ENCODE assay signal across 2 cellular contexts in genomic region chr21:17467392-17467791, GRCh38.
A peak's percentile ranks its signal among the peaks of the same experiment; 100 is the strongest.
TF ChIP-seq lines count a peak whose summit lies in the region.

No MANE protein-coding gene starts in this region.

TF ChIP-seq in H1, 55 proteins besides CTCF, POLR2A, EP300 and RAD21:
- TF ChIP-seq CHD1 (IDR thresholded peaks at IDR 0.05; ENCODE audit: low read depth, low read length) (no peak), CHD7 (IDR thresholded peaks at IDR 0.05; ENCODE audit: insufficient replicate concordance, low read length) (peak; percentile 73)

TF ChIP-seq in liver, 16 proteins besides CTCF, POLR2A, EP300 and RAD21:
- TF ChIP-seq GABPA (IDR thresholded peaks at IDR 0.05 in 1 of 2, conservative IDR thresholded peaks at IDR 0.05 in 1 of 2) = peak in 1 of 2 donors; percentile 17
- TF ChIP-seq ATF3 (IDR thresholded peaks at IDR 0.05) = no peak
- no peak for TF ChIP-seq REST (IDR thresholded peaks at IDR 0.05)
- no peak for TF ChIP-seq EGR1 (IDR thresholded peaks at IDR 0.05; ENCODE audit: low read depth in 2 of 2)
- peak in 1 of 2 donors; percentile 34 for TF ChIP-seq RXRA (IDR thresholded peaks at IDR 0.05)
- TF ChIP-seq HNF4A (conservative IDR thresholded peaks at IDR 0.05) = peak; percentile 45 to 53
- TF ChIP-seq HNF4G (IDR thresholded peaks at IDR 0.05) = no peak
- peak; percentile 28 for TF ChIP-seq SP1 (IDR thresholded peaks at IDR 0.05)
- peak; percentile 19 for TF ChIP-seq MAX (IDR thresholded peaks at IDR 0.05)
- peak; percentile 26 for TF ChIP-seq FOXA2 (IDR thresholded peaks at IDR 0.05)
